In genomic region chr19:4362871-4363545, GRCh38 we compare ENCODE assay signal across 12 cellular contexts. TPM values are rescaled to one million over a fixed set of nuclear protein-coding genes. Genes with fewer than 3 reads are reported as not detected.
DNase-seq lines count a peak whose midpoint lies in the region; ATAC-seq and TF ChIP-seq lines count a peak whose summit lies in the region.
"Had no signal": no experiment of that assay in that cellular context is flagged by ENCODE, and none has a peak within 500 bp of the region (broad histone marks: within the 10 kb centered on the region; RNA-seq: fewer than 3 reads in every experiment).

No MANE protein-coding gene starts in this region.

- no peaks in the 10 kb centered on the region for H3K23me2 ChIP-seq in H9 (ENCODE audit: insufficient read length, low read depth, low read length, poor library complexity, severe bottlenecking)

- no peak overlapping the region for H3K56ac ChIP-seq in H9 (ENCODE audit: insufficient read length, low read depth, low read length)

- no peak overlapping the region for H3K18ac ChIP-seq in H9 (ENCODE audit: insufficient read length, low read depth, low read length)

- no peak for TF ChIP-seq POLR2A in uterus (IDR thresholded peaks at IDR 0.05)

- no peaks in the 10 kb centered on the region for H4K20me1 ChIP-seq in H9 (ENCODE audit: control insufficient read depth, insufficient read depth, insufficient read length)

- no peak overlapping the region for H4K5ac ChIP-seq in H9 (ENCODE audit: insufficient read length, low read depth, low read length)

- POLR2A ChIA-PET in CD4-positive, alpha-beta T cell (lab: Charles Lee) = interaction anchor here (1.3 kb wide), 1 partner anchor 223 kb away, joined by 3 read pairs; no protein-coding TSS in a partner anchor
- POLR2A ChIA-PET in WTC11 (lab: Charles Lee) = interaction anchor here (0.6 to 1.1 kb wide), 2 partner anchors 15 to 96 kb away, joined by 3 to 5 read pairs; no protein-coding TSS in a partner anchor

- no peaks in the 10 kb centered on the region for H3K9me3 Mint-ChIP-seq in CD4-positive, alpha-beta T cell
- H3K9me3 Mint-ChIP-seq in H9 (no peaks in the 10 kb centered on the region), WTC11 (no peaks in the 10 kb centered on the region)
- H3K9me3 Mint-ChIP-seq in activated naive CD4-positive, alpha-beta T cell treated with anti-CD3 and anti-CD28 coated beads for 36 hours = no peaks in the 10 kb centered on the region
- H3K9me3 Mint-ChIP-seq: central memory CD8-positive, alpha-beta T cell; natural killer cell treated with Interleukin-12 subunit alpha and Interleukin-12 subunit beta and Interleukin-15 and Interleukin-18, amount 100 ng/mL, for 72 hours had no signal

- H2BK20ac ChIP-seq in H9 (ENCODE audit: low read depth, low read length, poor library complexity, severe bottlenecking) = no peak overlapping the region

- H2AFZ ChIP-seq in H9 (ENCODE audit: low read length) = no peak overlapping the region
- H2AFZ ChIP-seq: hepatocyte had no signal

- peaks cover 18% of the 10 kb centered on the region for H3K36me3 Mint-ChIP-seq in CD4-positive, alpha-beta T cell (ENCODE audit: low read depth)
- H3K36me3 Mint-ChIP-seq in H9 (ENCODE audit: insufficient read depth in 1 of 3, low read depth in 3 of 3) (peaks cover 1 to 38% (median 16%) of the 10 kb centered on the region in 3 experiments; a peak in 6 of 7 replicates), WTC11 (peaks cover 3% of the 10 kb centered on the region; the same call in 1 of the 2 replicates)
- peaks cover 2% of the 10 kb centered on the region for H3K36me3 Mint-ChIP-seq in activated naive CD4-positive, alpha-beta T cell treated with anti-CD3 and anti-CD28 coated beads for 36 hours (ENCODE audit: low read depth)
- H3K36me3 Mint-ChIP-seq: natural killer cell treated with Interleukin-12 subunit alpha and Interleukin-12 subunit beta and Interleukin-15 and Interleukin-18, amount 100 ng/mL, for 72 hours had no signal

- H2BK15ac ChIP-seq in H9 (ENCODE audit: low read depth, low read length) = no peak overlapping the region

- H3K4me1 Mint-ChIP-seq in CD4-positive, alpha-beta T cell (ENCODE audit: low read depth) = peaks cover 4% of the 10 kb centered on the region
- H3K4me1 Mint-ChIP-seq in H9 (peaks cover 7 to 12% of the 10 kb centered on the region in 2 experiments; a peak in 3 of 4 replicates), WTC11 (peaks cover 10% of the 10 kb centered on the region)
- H3K4me1 Mint-ChIP-seq in activated naive CD4-positive, alpha-beta T cell treated with anti-CD3 and anti-CD28 coated beads for 36 hours (ENCODE audit: low read depth) = peaks cover 4% of the 10 kb centered on the region
- H3K4me1 Mint-ChIP-seq: central memory CD8-positive, alpha-beta T cell had no signal

- H2AK5ac ChIP-seq in H9 (ENCODE audit: insufficient read length, low read length) = no peak overlapping the region

- no peak overlapping the region for H3K27ac ChIP-seq in CD4-positive, alpha-beta T cell (ENCODE audit: low read depth, low read length)
- H3K27ac ChIP-seq in H9 (ENCODE audit: insufficient read length, low read depth, low read length) (no peak overlapping the region), left lung (no peak overlapping the region), uterus (no peak overlapping the region)

- no peak overlapping the region for H2BK5ac ChIP-seq in H9 (ENCODE audit: insufficient read length, low read length)

- no peak overlapping the region for H4K91ac ChIP-seq in H9 (ENCODE audit: insufficient read length, low read depth, low read length)

- no peak for DNase-seq in CD4-positive, alpha-beta T cell
- DNase-seq in H9 = peak; percentile 59
- DNase-seq in WTC11 (ENCODE audit: low spot score) = peak; percentile 44
- DNase-seq in left lobe of liver (ENCODE audit: low spot score) = peak; percentile 50
- no peak for DNase-seq in left lung
- no peak for DNase-seq in activated naive CD4-positive, alpha-beta T cell treated with anti-CD3 and anti-CD28 coated beads for 36 hours
- no peak for DNase-seq in uterus
- DNase-seq: NCI-H1930 had no signal

- no peak overlapping the region for H3K4me2 ChIP-seq in H9 (ENCODE audit: insufficient read depth, insufficient read length, low read length)
- H3K4me2 ChIP-seq: hepatocyte had no signal

- TF ChIP-seq CTCF in CD4-positive, alpha-beta T cell (IDR thresholded peaks at IDR 0.05) = no peak
- peak; percentile 55 for TF ChIP-seq CTCF in H9 (conservative IDR thresholded peaks at IDR 0.05)
- no peak for TF ChIP-seq CTCF in WTC11 (IDR thresholded peaks at IDR 0.05)
- no peak for TF ChIP-seq CTCF in left lung (IDR thresholded peaks at IDR 0.05)
- TF ChIP-seq CTCF in uterus (IDR thresholded peaks at IDR 0.05) = no peak

- no peak overlapping the region for H3K4me3 Mint-ChIP-seq in CD4-positive, alpha-beta T cell
- H3K4me3 Mint-ChIP-seq in H9 (no peak overlapping the region), WTC11 (no peak overlapping the region)
- no peak overlapping the region for H3K4me3 Mint-ChIP-seq in activated naive CD4-positive, alpha-beta T cell treated with anti-CD3 and anti-CD28 coated beads for 36 hours
- H3K4me3 Mint-ChIP-seq: central memory CD8-positive, alpha-beta T cell; natural killer cell treated with Interleukin-12 subunit alpha and Interleukin-12 subunit beta and Interleukin-15 and Interleukin-18, amount 100 ng/mL, for 72 hours had no signal

- no peak overlapping the region for H3K27ac Mint-ChIP-seq in CD4-positive, alpha-beta T cell
- H3K27ac Mint-ChIP-seq in H9 = peak overlapping the region in 1 of 3 experiments; percentile 55; a peak in 1 of 7 replicates
- no peak overlapping the region for H3K27ac Mint-ChIP-seq in WTC11
- no peak overlapping the region for H3K27ac Mint-ChIP-seq in activated naive CD4-positive, alpha-beta T cell treated with anti-CD3 and anti-CD28 coated beads for 36 hours
- H3K27ac Mint-ChIP-seq: natural killer cell treated with Interleukin-12 subunit alpha and Interleukin-12 subunit beta and Interleukin-15 and Interleukin-18, amount 100 ng/mL, for 72 hours had no signal

- intact Hi-C loops in CD4-positive, alpha-beta T cell (cut with DNase I, micrococcal nuclease) = no loop called here
- intact Hi-C loops in left lung (cut with DNase I) (no loop called here), uterus (cut with DNase I; ENCODE audit: low total_unique reads) (no loop called here)
- intact Hi-C loops in activated naive CD4-positive, alpha-beta T cell treated with anti-CD3 and anti-CD28 coated beads for 36 hours (cut with micrococcal nuclease) = no loop called here

- H3K9ac ChIP-seq in H9 (ENCODE audit: extremely low read depth, insufficient read length, low read length) = no peak overlapping the region

- peaks cover 0 to 97% of the 10 kb centered on the region in 2 donors for H3K36me3 ChIP-seq in left lung
- H3K36me3 ChIP-seq in uterus = no peaks in the 10 kb centered on the region

- no peak overlapping the region for H3T11ph ChIP-seq in H9 (ENCODE audit: low read length)

- ATAC-seq in CD4-positive, alpha-beta T cell (ENCODE audit: poor library complexity) = peak; percentile 28
- peak; percentile 43 for ATAC-seq in WTC11
- peak; percentile 5 for ATAC-seq in left lobe of liver
- ATAC-seq in left lung = no peak
- no peak for ATAC-seq in GM18517 (IDR thresholded peaks at IDR 0.05; ENCODE audit: unreplicated experiment)
- ATAC-seq: natural killer cell treated with Interleukin-12 subunit alpha and Interleukin-12 subunit beta and Interleukin-15 and Interleukin-18, amount 100 ng/mL, for 72 hours had no signal

- H3K4me1 ChIP-seq in H9 (ENCODE audit: insufficient read depth, low read length) (no peaks in the 10 kb centered on the region; the same call in 1 of the 2 replicates), left lung (peaks cover 4 to 9% of the 10 kb centered on the region in 2 donors), uterus (peaks cover 0 to 1% of the 10 kb centered on the region in 2 donors)

- WGBS in H9 (ENCODE audit: extremely low coverage, insufficient read length, low lambda C conversion rate) = no CpG with 5 or more reads among the region's 21 CpGs

- H3K79me1 ChIP-seq in H9 (ENCODE audit: insufficient read depth, low read depth, low read length, poor library complexity, severe bottlenecking) = no peaks in the 10 kb centered on the region

- H3K79me2 ChIP-seq in H9 (ENCODE audit: insufficient read depth, low read length) = no peaks in the 10 kb centered on the region

- H3K4me3 ChIP-seq in left lung (no peak overlapping the region), uterus (no peak overlapping the region)
- H3K4me3 ChIP-seq: hepatocyte had no signal

- H3K27me3 ChIP-seq in CD4-positive, alpha-beta T cell (ENCODE audit: control insufficient read depth, insufficient read depth, low read length) = no peaks in the 10 kb centered on the region
- no peaks in the 10 kb centered on the region for H3K27me3 ChIP-seq in H9 (ENCODE audit: insufficient read depth, low read length)
- no peaks in the 10 kb centered on the region for H3K27me3 ChIP-seq in left lung
- no peaks in the 10 kb centered on the region for H3K27me3 ChIP-seq in uterus
- H3K27me3 ChIP-seq: hepatocyte had no signal

- no peak overlapping the region for H2BK12ac ChIP-seq in H9 (ENCODE audit: insufficient read length, low read depth, low read length)

- H4K8ac ChIP-seq in H9 (replicated peaks; ENCODE audit: insufficient read length, low read depth, low read length) = no peak overlapping the region

- H3K27me3 Mint-ChIP-seq in CD4-positive, alpha-beta T cell = no peaks in the 10 kb centered on the region
- H3K27me3 Mint-ChIP-seq in H9 (ENCODE audit: low read depth) = peaks cover 6% of the 10 kb centered on the region
- H3K27me3 Mint-ChIP-seq in WTC11 (ENCODE audit: low read depth) = no peaks in the 10 kb centered on the region
- H3K27me3 Mint-ChIP-seq in activated naive CD4-positive, alpha-beta T cell treated with anti-CD3 and anti-CD28 coated beads for 36 hours (ENCODE audit: low read depth) = no peaks in the 10 kb centered on the region
- H3K27me3 Mint-ChIP-seq: central memory CD8-positive, alpha-beta T cell; natural killer cell treated with Interleukin-12 subunit alpha and Interleukin-12 subunit beta and Interleukin-15 and Interleukin-18, amount 100 ng/mL, for 72 hours had no signal

- CTCF ChIA-PET in CD4-positive, alpha-beta T cell (lab: Charles Lee) = interaction anchor here (1.3 kb wide), 1 partner anchor 10 kb away, joined by 3 read pairs; no protein-coding TSS in a partner anchor
- CTCF ChIA-PET in WTC11 (lab: Charles Lee) = interaction anchor here (0.6 to 8.3 kb wide), 17 partner anchors 10 to 172 kb away, joined by 3 to 70 read pairs (median 5); partner anchors contain the start of genes CHAF1A, MPND, PLIN5 and SH3GL1
- CTCF ChIA-PET in activated naive CD4-positive, alpha-beta T cell treated with anti-CD3 and anti-CD28 coated beads for 36 hours (lab: Charles Lee) = interaction anchor here (1.2 kb wide), 1 partner anchor 37 kb away, joined by 4 read pairs; the partner anchor contains the start of gene SH3GL1

- no peak overlapping the region for H3K4ac ChIP-seq in H9 (ENCODE audit: low read depth, low read length)

- no peak overlapping the region for H3K23ac ChIP-seq in H9 (ENCODE audit: insufficient read length, low read depth, low read length)

- no peak overlapping the region for H3K14ac ChIP-seq in H9 (ENCODE audit: insufficient read depth, low read length)

- no peak overlapping the region for H2BK120ac ChIP-seq in H9 (ENCODE audit: low read depth, low read length, poor library complexity, severe bottlenecking)

- no peaks in the 10 kb centered on the region for H3K9me3 ChIP-seq in CD4-positive, alpha-beta T cell (ENCODE audit: control insufficient read depth, low read length)
- no peaks in the 10 kb centered on the region for H3K9me3 ChIP-seq in H9 (ENCODE audit: control insufficient read depth, low read depth, low read length)
- H3K9me3 ChIP-seq in left lung = no peaks in the 10 kb centered on the region
- H3K9me3 ChIP-seq in uterus = no peaks in the 10 kb centered on the region

RNA-seq across cellular contexts. Expression of gene MPND, which starts 19.6 kb away (rescaled TPM):
- total RNA-seq in CD4-positive, alpha-beta T cell = 10 to 100 TPM; 10.3 to 11.0 TPM
- 37.0 and 38.2 TPM in 2 replicates for total RNA-seq in H9 (2021)
- total RNA-seq in WTC11 (2021) = 28.3 to 37.7 TPM (median 37.4 TPM) in 3 replicates
- total RNA-seq in left lobe of liver = 24.2 TPM
- total RNA-seq in left lung = 10 to 100 TPM; 21.9 to 31.3 TPM
- total RNA-seq in activated naive CD4-positive, alpha-beta T cell treated with anti-CD3 and anti-CD28 coated beads for 36 hours = 10 to 100 TPM; 16.3 to 18.6 TPM
- 10 to 100 TPM in 1 of 4 donors, 1 to 10 TPM in 1, under 1 TPM in 1, not detected in 1; 0.51 to 13.8 (median 5.8) TPM for total RNA-seq in uterus

RNA-seq across cellular contexts. Expression of gene STAP2, which starts 24.4 kb away (rescaled TPM):
- 1 to 10 TPM; 1.7 to 1.8 TPM for total RNA-seq in CD4-positive, alpha-beta T cell
- total RNA-seq in H9 (2021) (19.0 and 20.2 TPM in 2 replicates), WTC11 (2021) (18.2 to 21.1 TPM (median 20.2 TPM) in 3 replicates), left lobe of liver (31.8 TPM), left lung (10 to 100 TPM; 14.1 to 28.1 TPM), uterus (1 to 10 TPM in 3 of 4 donors, under 1 TPM in 1; 0.29 to 9.4 (median 6.2) TPM)
- 10 to 100 TPM in 1 of 2 experiments, 1 to 10 TPM in 1; 8.1 to 10.7 TPM for total RNA-seq in activated naive CD4-positive, alpha-beta T cell treated with anti-CD3 and anti-CD28 coated beads for 36 hours

RNA-seq across cellular contexts. Expression of gene SH3GL1, which starts 37.3 kb away (rescaled TPM):
- 10 to 100 TPM; 39.3 to 40.9 TPM for total RNA-seq in CD4-positive, alpha-beta T cell
- total RNA-seq in H9 (2021) (85.5 TPM in 2 replicates), WTC11 (2021) (89.4 to 109 TPM (median 89.7 TPM) in 3 replicates), left lobe of liver (30.2 TPM), left lung (10 to 100 TPM; 64.6 to 71.8 TPM), uterus (10 to 100 TPM; 11.8 to 69.3 (median 29.5) TPM)
- total RNA-seq in activated naive CD4-positive, alpha-beta T cell treated with anti-CD3 and anti-CD28 coated beads for 36 hours = 10 to 100 TPM; 31.7 to 32.1 TPM

RNA-seq across cellular contexts. Expression of gene CHAF1A, which starts 39.4 kb away (rescaled TPM):
- 10 to 100 TPM; 27.5 to 27.8 TPM for total RNA-seq in CD4-positive, alpha-beta T cell
- total RNA-seq in H9 (2021) = 143 and 148 TPM in 2 replicates
- total RNA-seq in WTC11 (2021) = 126 to 161 TPM (median 137 TPM) in 3 replicates
- total RNA-seq in left lobe of liver = 3.3 TPM
- total RNA-seq in left lung = 10 to 100 TPM; 15.6 to 24.1 TPM
- total RNA-seq in activated naive CD4-positive, alpha-beta T cell treated with anti-CD3 and anti-CD28 coated beads for 36 hours = 10 to 100 TPM; 57.3 to 65.1 TPM
- total RNA-seq in uterus = 10 to 100 TPM in 1 of 4 donors, 1 to 10 TPM in 2, under 1 TPM in 1; 0.59 to 12.9 (median 8.0) TPM

RNA-seq across cellular contexts. Expression of gene FSD1, which starts 58.6 kb away (rescaled TPM):
- 1 to 10 TPM in 1 of 2 experiments, under 1 TPM in 1; 0.98 to 1.0 TPM for total RNA-seq in CD4-positive, alpha-beta T cell
- total RNA-seq in H9 (2021) (53.6 and 53.9 TPM in 2 replicates), WTC11 (2021) (61.3 to 69.2 TPM (median 65.7 TPM) in 3 replicates), left lobe of liver (1.3 TPM), left lung (under 1 TPM in 1 of 2 donors, not detected in 1; 0.55 TPM), uterus (1 to 10 TPM in 1 of 4 donors, not detected in 3; 3.1 TPM)
- total RNA-seq in activated naive CD4-positive, alpha-beta T cell treated with anti-CD3 and anti-CD28 coated beads for 36 hours = 10 to 100 TPM; 12.3 to 17.5 TPM

Comparison
In these comparisons a context has a peak if more than half of its experiments do, and no peak if none do; other contexts are left out.
1. ATAC-seq: peak in CD4-positive, alpha-beta T cell (single experiment), WTC11 (single experiment) and left lobe of liver (single experiment); none in left lung (single experiment) and GM18517 (single experiment).
2. DNase-seq: peak in H9 (single experiment), WTC11 (single experiment) and left lobe of liver (single experiment); none in CD4-positive, alpha-beta T cell (0 of 10), left lung (0 of 2), activated naive CD4-positive, alpha-beta T cell treated with anti-CD3 and anti-CD28 coated beads for 36 hours (single experiment) and uterus (0 of 2).